Comparison of ENCODE assay signal across 23 cellular contexts in genomic region chr16:50833929-50834328, GRCh38.
"Had no signal": no experiment of that assay in that cellular context is flagged by ENCODE, and none has a peak within 500 bp of the region (broad histone marks: within the 10 kb centered on the region; RNA-seq: fewer than 3 reads in every experiment).

No MANE protein-coding gene starts in this region.

- DNase-seq: cerebellar nuclear complex; colonic mucosa; effector memory CD4-positive, alpha-beta T cell; esophagus squamous epithelium; foreskin keratinocyte; immature natural killer cell; kidney; left colon; left ventricle myocardium superior; mesenchymal stem cell; naive thymus-derived CD4-positive, alpha-beta T cell; psoas muscle; retina; sigmoid colon; stimulated activated CD4-positive, alpha-beta T cell treated with anti-CD3 and anti-CD28 coated beads, Interleukin-2, amount 100 ng/mL, for 24 hours; stimulated activated CD4-positive, alpha-beta T cell treated with anti-CD3 and anti-CD28 coated beads, Interleukin-4, amount 100 ng/mL, for 4 hours; stimulated activated naive B cell treated with anti-CD40 and anti-IgM and Interleukin-4, amounts not matched to agents 10 μg/mL and 1 μg/mL and 100 μg/mL, for 72 hours; stimulated activated naive CD8-positive, alpha-beta T cell treated with anti-CD3 and anti-CD28 coated beads, Interleukin-15, amount 100 ng/mL, for 72 hours; upper lobe of left lung had no signal

- ATAC-seq: foreskin keratinocyte; left colon; left ventricle myocardium superior; naive thymus-derived CD4-positive, alpha-beta T cell; psoas muscle; stimulated activated naive B cell treated with anti-CD40 and anti-IgM and Interleukin-4, amounts not matched to agents 10 μg/mL and 1 μg/mL and 100 μg/mL, for 72 hours; stimulated activated naive CD8-positive, alpha-beta T cell treated with anti-CD3 and anti-CD28 coated beads, Interleukin-15, amount 100 ng/mL, for 72 hours had no signal

- H3K4me3 ChIP-seq: cardiac muscle cell, colonic mucosa, esophagus squamous epithelium, lung, psoas muscle, sigmoid colon, skin epidermis, upper lobe of left lung had no signal

- H3K27ac ChIP-seq: cardiac muscle cell, colonic mucosa, esophagus squamous epithelium, foreskin keratinocyte, neutrophil, psoas muscle, sigmoid colon, skin epidermis, upper lobe of left lung had no signal
